ENCODE assay signal across 1 cellular context in genomic region chr17:27381007-27381501, GRCh38.
TF ChIP-seq lines count a peak whose summit lies in the region.

No MANE protein-coding gene starts in this region.

TF ChIP-seq in K562, 482 proteins besides CTCF, POLR2A, EP300 and RAD21 (continued from another document and continues in another):
- TF ChIP-seq DEAF1 (CRISPR knock-in tag; IDR thresholded peaks at IDR 0.05) (peak; percentile 77), ZNF175 (CRISPR knock-in tag; IDR thresholded peaks at IDR 0.05; ENCODE audit: low read depth) (no peak), TSHZ1 (CRISPR knock-in tag; IDR thresholded peaks at IDR 0.05) (no peak), ZEB2 (IDR thresholded peaks at IDR 0.05) (no peak), ZBTB9 (CRISPR knock-in tag; IDR thresholded peaks at IDR 0.05) (no peak), ZNF212 (CRISPR knock-in tag; IDR thresholded peaks at IDR 0.05) (no peak), STAT6 (CRISPR knock-in tag; IDR thresholded peaks at IDR 0.05) (no peak), ESRRA (IDR thresholded peaks at IDR 0.05; ENCODE audit: borderline replicate concordance, low read depth) (peak; percentile 74; the same call in 1 of the 2 replicates), NR3C1 (CRISPR knock-in tag; IDR thresholded peaks at IDR 0.05) (no peak), SP2 (IDR thresholded peaks at IDR 0.05; ENCODE audit: extremely low read depth, low read depth, low read length, poor library complexity, severe bottlenecking) (peak; percentile 73), FOSL1 (tag; conservative IDR thresholded peaks at IDR 0.05) (peak; percentile 62), SLC30A9 (CRISPR knock-in tag; IDR thresholded peaks at IDR 0.05) (no peak), RFX1 (IDR thresholded peaks at IDR 0.05) (peak; percentile 82), RBBP5 (IDR thresholded peaks at IDR 0.05; ENCODE audit: borderline replicate concordance, insufficient read depth, low read length, poor library complexity, severe bottlenecking) (no peak), ZBED1 (IDR thresholded peaks at IDR 0.05) (peak; percentile 81; the same call in 1 of the 2 replicates), PHB2 (IDR thresholded peaks at IDR 0.05; ENCODE audit: low read depth) (no peak), CREBBP (IDR thresholded peaks at IDR 0.05; ENCODE audit: low read depth, low read length) (no peak), TAF9B (IDR thresholded peaks at IDR 0.05; ENCODE audit: partially characterized antibody) (no peak), ZNF785 (CRISPR knock-in tag; IDR thresholded peaks at IDR 0.05) (no peak), ZBTB40 (IDR thresholded peaks at IDR 0.05) (no peak), ZBTB40 (CRISPR knock-in tag; IDR thresholded peaks at IDR 0.05) (no peak), NCOA2 (IDR thresholded peaks at IDR 0.05; ENCODE audit: partially characterized antibody in 2 of 2) (peak in 1 of 2 experiments; percentile 73), PYGO2 (tag; IDR thresholded peaks at IDR 0.05) (no peak), GTF2E2 (tag; IDR thresholded peaks at IDR 0.05) (no peak), ZNF134 (CRISPR knock-in tag; conservative IDR thresholded peaks at IDR 0.05) (no peak), KHSRP (IDR thresholded peaks at IDR 0.05) (no peak), ZNF507 (tag; conservative IDR thresholded peaks at IDR 0.05) (no peak), SAFB2 (IDR thresholded peaks at IDR 0.05; ENCODE audit: borderline replicate concordance, low read depth, low read length, severe bottlenecking) (no peak), ZBTB17 (CRISPR knock-in tag; IDR thresholded peaks at IDR 0.05) (no peak), POLR3G (IDR thresholded peaks at IDR 0.05; ENCODE audit: extremely low read depth, insufficient read length, insufficient replicate concordance) (no peak), ATF6 (CRISPR knock-in tag; IDR thresholded peaks at IDR 0.05) (no peak), ATF3 (IDR thresholded peaks at IDR 0.05) (no peak; the same call in 1 of the 2 replicates), ATF3 (CRISPR knock-in tag; conservative IDR thresholded peaks at IDR 0.05) (0 out of 2 replicates have a peak, but pooled peaks have one; percentile 21), FOXP4 (CRISPR knock-in tag; IDR thresholded peaks at IDR 0.05; ENCODE audit: borderline replicate concordance) (no peak)
